Comparison of ENCODE assay signal across 15 cellular contexts in genomic region chr17:351436-351713, GRCh38. TPM values are rescaled to one million over a fixed set of nuclear protein-coding genes. Genes with fewer than 3 reads are reported as not detected.
DNase-seq lines count a peak whose midpoint lies in the region; ATAC-seq, FAIRE-seq and TF ChIP-seq lines count a peak whose summit lies in the region.
"Had no signal": no experiment of that assay in that cellular context is flagged by ENCODE, and none has a peak within 500 bp of the region (broad histone marks: within the 10 kb centered on the region; RNA-seq: fewer than 3 reads in every experiment).

No MANE protein-coding gene starts in this region.

- H3F3A ChIP-seq in PC-3 (ENCODE audit: low read length, unreplicated experiment) = no peaks in the 10 kb centered on the region

- in situ Hi-C loops in mammary epithelial cell (cut with MboI; ENCODE audit: low sequenced_read_pairs in 2 of 2) = no loop called here

- 20% methylated on average over 6 of the region's 6 CpGs for WGBS in mammary epithelial cell (ENCODE audit: low coverage, missing lambda C conversion rate)
- WGBS in lower leg skin, 2 donors = 43 to 65% methylated on average over 6 of the region's 6 CpGs
- WGBS in small intestine, 3 donors = 60 to 73% (median 72%) methylated on average over 6 of the region's 6 CpGs

- no peak overlapping the region for H3K4me3 Mint-ChIP-seq in activated T-helper 1 cell treated with anti-CD3 and anti-CD28 coated beads, Interleukin-12 subunit alpha, Interleukin-12 subunit beta, Interleukin-2, Interleukin-4 antibody, amounts not matched to agents 30 ng/mL and 10 ng/mL and 1 ng/mL, durations not matched to agents 14 hours and 24 hours and 36 hours
- H3K4me3 Mint-ChIP-seq: activated CD4-positive, alpha-beta memory T cell treated with anti-CD3 and anti-CD28 coated beads for 36 hours; activated naive CD4-positive, alpha-beta T cell treated with anti-CD3 and anti-CD28 coated beads, Interleukin-2, amount 10 ng/mL, durations not matched to agents 7 days and 5 days; stimulated activated naive CD8-positive, alpha-beta T cell treated with anti-CD3 and anti-CD28 coated beads, Interleukin-15, amount 100 ng/mL, for 72 hours had no signal

- no peak overlapping the region for H3K27ac Mint-ChIP-seq in activated T-helper 1 cell treated with anti-CD3 and anti-CD28 coated beads, Interleukin-12 subunit alpha, Interleukin-12 subunit beta, Interleukin-2, Interleukin-4 antibody, amounts not matched to agents 30 ng/mL and 10 ng/mL and 1 ng/mL, durations not matched to agents 14 hours and 24 hours and 36 hours
- H3K27ac Mint-ChIP-seq: activated CD4-positive, alpha-beta memory T cell treated with anti-CD3 and anti-CD28 coated beads for 36 hours; activated naive CD4-positive, alpha-beta T cell treated with anti-CD3 and anti-CD28 coated beads, Interleukin-2, amount 10 ng/mL, durations not matched to agents 7 days and 5 days; stimulated activated naive CD8-positive, alpha-beta T cell treated with anti-CD3 and anti-CD28 coated beads, Interleukin-15, amount 100 ng/mL, for 72 hours had no signal

- H3K4me2 ChIP-seq in PC-3 (ENCODE audit: low read length) (peak overlapping the region; percentile 70), mammary epithelial cell (ENCODE audit: insufficient read depth, low read depth, low read length) (peak overlapping the region; percentile 7)

- dilution Hi-C loops in mammary epithelial cell (cut with HindIII; ENCODE audit: low sequenced_read_pairs) = loop anchor here (5.0 kb wide), 1 partner anchor 84 kb away; no protein-coding TSS in a partner anchor

- FAIRE-seq in small intestine (lab: Jason Lieb, UNC) = no peak
- FAIRE-seq: frontal cortex had no signal

- H3K4me1 ChIP-seq in PC-3 (ENCODE audit: insufficient read depth, low read length) (peaks cover 47% of the 10 kb centered on the region), mammary epithelial cell (ENCODE audit: insufficient read depth, low read length) (peaks cover 43% of the 10 kb centered on the region), small intestine (ENCODE audit: control insufficient read depth in 2 of 2, insufficient read depth in 1 of 2, low read depth in 1 of 2, low read length in 1 of 2) (peaks cover 10 to 12% of the 10 kb centered on the region in 2 donors)

- POLR2A ChIA-PET in PC-3 (lab: Charles Lee; ENCODE audit: unreplicated experiment) = no interaction called here

- H3K36me3 ChIP-seq in PC-3 (ENCODE audit: low read depth, low read length) (no peaks in the 10 kb centered on the region), mammary epithelial cell (ENCODE audit: insufficient read depth, low read length) (no peaks in the 10 kb centered on the region), small intestine (ENCODE audit: control insufficient read depth in 2 of 2, insufficient read depth in 2 of 2, low read length in 2 of 2) (no peaks in the 10 kb centered on the region)

- intact Hi-C loops in PC-3 (cut with micrococcal nuclease) = no loop called here
- intact Hi-C loops in mammary epithelial cell (cut with micrococcal nuclease) = no loop called here
- intact Hi-C loops in lower leg skin (cut with DNase I; ENCODE audit: low total_unique reads) = no loop called here
- intact Hi-C loops in activated T-helper 1 cell treated with anti-CD3 and anti-CD28 coated beads, Interleukin-12 subunit alpha, Interleukin-12 subunit beta, Interleukin-2, Interleukin-4 antibody, amounts not matched to agents 30 ng/mL and 10 ng/mL and 1 ng/mL, durations not matched to agents 14 hours and 24 hours and 36 hours (cut with micrococcal nuclease) = no loop called here

- ATAC-seq in PC-3 (no peak), GM18498 (IDR thresholded peaks at IDR 0.05; ENCODE audit: unreplicated experiment) (no peak)
- ATAC-seq: stimulated activated naive CD8-positive, alpha-beta T cell treated with anti-CD3 and anti-CD28 coated beads, Interleukin-15, amount 100 ng/mL, for 72 hours had no signal

- no peaks in the 10 kb centered on the region for H3K4me1 Mint-ChIP-seq in activated T-helper 1 cell treated with anti-CD3 and anti-CD28 coated beads, Interleukin-12 subunit alpha, Interleukin-12 subunit beta, Interleukin-2, Interleukin-4 antibody, amounts not matched to agents 30 ng/mL and 10 ng/mL and 1 ng/mL, durations not matched to agents 14 hours and 24 hours and 36 hours (ENCODE audit: low read depth)
- H3K4me1 Mint-ChIP-seq: stimulated activated naive CD8-positive, alpha-beta T cell treated with anti-CD3 and anti-CD28 coated beads, Interleukin-15, amount 100 ng/mL, for 72 hours had no signal

- no TSS peak for BruUV-seq in PC-3 (replicated peaks; lab: Mats Ljungman, UMichigan)
- no TSS peak for BruUV-seq in mammary epithelial cell (replicated peaks; lab: Mats Ljungman, UMichigan)

- H3K4me3 ChIP-seq in PC-3 (ENCODE audit: low read length) (peak overlapping the region; percentile 64; the same call in 1 of the 2 replicates), mammary epithelial cell (replicated peaks in 1 of 3; ENCODE audit: insufficient read depth in 1 of 3, low read depth in 2 of 3, low read length in 3 of 3) (no peak overlapping the region), lower leg skin (ENCODE audit: low read depth, poor library complexity, severe bottlenecking) (no peak overlapping the region), small intestine (ENCODE audit: low read depth in 1 of 2, low read length in 2 of 2) (no peak overlapping the region)

- H3K27ac ChIP-seq in PC-3 (ENCODE audit: low read length) (peak overlapping the region; percentile 94), mammary epithelial cell (ENCODE audit: insufficient read depth, low read depth, low read length) (no peak overlapping the region), small intestine (ENCODE audit: low read depth in 1 of 2, low read length in 1 of 2) (peak overlapping the region; percentile 84 to 96)

- H3K9me3 ChIP-seq in PC-3 (ENCODE audit: low read length) (no peaks in the 10 kb centered on the region), mammary epithelial cell (replicated peaks; ENCODE audit: insufficient read depth, low read length) (peaks cover 3% of the 10 kb centered on the region), small intestine (ENCODE audit: control insufficient read depth, low read depth) (no peaks in the 10 kb centered on the region)

- no peak overlapping the region for H2AFZ ChIP-seq in PC-3 (ENCODE audit: low read length)
- H2AFZ ChIP-seq in mammary epithelial cell (ENCODE audit: low read depth, low read length) = peak overlapping the region; percentile 60

- no peak for TF ChIP-seq CTCF in PC-3 (conservative IDR thresholded peaks at IDR 0.05; ENCODE audit: low read depth, low read length)
- no peak for TF ChIP-seq CTCF in mammary epithelial cell (conservative IDR thresholded peaks at IDR 0.05 in 1 of 2, IDR thresholded peaks at IDR 0.05 in 1 of 2; ENCODE audit: extremely low read depth in 1 of 2, insufficient read depth in 1 of 2, low read depth in 1 of 2, low read length in 2 of 2)
- TF ChIP-seq CTCF in lower leg skin (IDR thresholded peaks at IDR 0.05) = no peak

- no peak for TF ChIP-seq POLR2A in lower leg skin (IDR thresholded peaks at IDR 0.05)

- H3K79me2 ChIP-seq in PC-3 (ENCODE audit: low read length) (peaks cover 44% of the 10 kb centered on the region), mammary epithelial cell (ENCODE audit: insufficient read depth, low read length) (no peaks in the 10 kb centered on the region)

- H3K9me2 ChIP-seq in PC-3 (replicated peaks; ENCODE audit: low read length) = no peaks in the 10 kb centered on the region

- peaks cover 5% of the 10 kb centered on the region for H3K9me3 Mint-ChIP-seq in activated T-helper 1 cell treated with anti-CD3 and anti-CD28 coated beads, Interleukin-12 subunit alpha, Interleukin-12 subunit beta, Interleukin-2, Interleukin-4 antibody, amounts not matched to agents 30 ng/mL and 10 ng/mL and 1 ng/mL, durations not matched to agents 14 hours and 24 hours and 36 hours
- H3K9me3 Mint-ChIP-seq: stimulated activated naive CD8-positive, alpha-beta T cell treated with anti-CD3 and anti-CD28 coated beads, Interleukin-15, amount 100 ng/mL, for 72 hours had no signal

- H3K27me3 ChIP-seq in PC-3 (ENCODE audit: low read length) = no peaks in the 10 kb centered on the region
- no peaks in the 10 kb centered on the region for H3K27me3 ChIP-seq in mammary epithelial cell (ENCODE audit: insufficient read depth, low read length)
- H3K27me3 ChIP-seq in small intestine (ENCODE audit: control insufficient read depth in 2 of 2, insufficient read depth in 2 of 2, low read length in 2 of 2) = no peaks in the 10 kb centered on the region

- H3K9ac ChIP-seq in PC-3 (ENCODE audit: low read length) = peak overlapping the region; percentile 85
- no peak overlapping the region for H3K9ac ChIP-seq in mammary epithelial cell (ENCODE audit: insufficient read depth, low read length)

- H4K20me1 ChIP-seq in PC-3 (ENCODE audit: low read length) = no peaks in the 10 kb centered on the region
- H4K20me1 ChIP-seq in mammary epithelial cell (ENCODE audit: insufficient read depth, low read length) = no peaks in the 10 kb centered on the region

- no peaks in the 10 kb centered on the region for H3K36me3 Mint-ChIP-seq in activated T-helper 1 cell treated with anti-CD3 and anti-CD28 coated beads, Interleukin-12 subunit alpha, Interleukin-12 subunit beta, Interleukin-2, Interleukin-4 antibody, amounts not matched to agents 30 ng/mL and 10 ng/mL and 1 ng/mL, durations not matched to agents 14 hours and 24 hours and 36 hours (ENCODE audit: low read depth)

- CTCF ChIA-PET in PC-3 (lab: Charles Lee) = no interaction called here
- CTCF ChIA-PET in mammary epithelial cell (lab: Charles Lee; ENCODE audit: low non-redundant PET) = no interaction called here

- DNase-seq in PC-3 (no peak), mammary epithelial cell (peak; percentile 62), lower leg skin (ENCODE audit: low spot score in 2 of 2) (peak; percentile 34 to 82), small intestine (no peak), T1000 (lab: John Stamatoyannopoulos, UW) (no peak), NOMO-1 treated with DMSO at 0.1 percent for 48 hours (lab: John Stamatoyannopoulos, UW; ENCODE audit: unreplicated experiment) (no peak)
- no peak for DNase-seq in activated T-helper 1 cell treated with anti-CD3 and anti-CD28 coated beads, Interleukin-12 subunit alpha, Interleukin-12 subunit beta, Interleukin-2, Interleukin-4 antibody, amounts not matched to agents 30 ng/mL and 10 ng/mL and 1 ng/mL, durations not matched to agents 14 hours and 24 hours and 36 hours (ENCODE audit: low spot score)
- DNase-seq: activated CD4-positive, alpha-beta memory T cell treated with anti-CD3 and anti-CD28 coated beads for 36 hours; activated naive CD4-positive, alpha-beta T cell treated with anti-CD3 and anti-CD28 coated beads, Interleukin-2, amount 10 ng/mL, durations not matched to agents 7 days and 5 days; NCI-H1930; occipital lobe; stimulated activated CD4-positive, alpha-beta T cell treated with anti-CD3 and anti-CD28 coated beads, Interleukin-4, amount 100 ng/mL, for 24 hours; stimulated activated naive CD8-positive, alpha-beta T cell treated with anti-CD3 and anti-CD28 coated beads, Interleukin-15, amount 100 ng/mL, for 72 hours had no signal

- H3K27me3 Mint-ChIP-seq in activated T-helper 1 cell treated with anti-CD3 and anti-CD28 coated beads, Interleukin-12 subunit alpha, Interleukin-12 subunit beta, Interleukin-2, Interleukin-4 antibody, amounts not matched to agents 30 ng/mL and 10 ng/mL and 1 ng/mL, durations not matched to agents 14 hours and 24 hours and 36 hours (ENCODE audit: insufficient read depth) = no peaks in the 10 kb centered on the region
- H3K27me3 Mint-ChIP-seq: activated CD4-positive, alpha-beta memory T cell treated with anti-CD3 and anti-CD28 coated beads for 36 hours; stimulated activated naive CD8-positive, alpha-beta T cell treated with anti-CD3 and anti-CD28 coated beads, Interleukin-15, amount 100 ng/mL, for 72 hours had no signal

RNA-seq across cellular contexts. Expression of gene RPH3AL, which starts 1.2 kb away (rescaled TPM):
- total RNA-seq in PC-3 (2014; rRNA removed) = 24.9 and 30.8 TPM in 2 replicates
- 1 to 10 TPM; 2.9 to 7.3 TPM for total RNA-seq in mammary epithelial cell
- 1.7 TPM for polyA plus RNA-seq in mammary epithelial cell
- 0.98 TPM for polyA minus RNA-seq in mammary epithelial cell
- total RNA-seq in lower leg skin = 10 to 100 TPM in 3 of 4 donors, 1 to 10 TPM in 1; 8.6 to 22.9 (median 15.9) TPM
- polyA plus RNA-seq in small intestine = 10 to 100 TPM; 10.5 to 18.8 (median 13.3) TPM
- total RNA-seq in activated T-helper 1 cell treated with anti-CD3 and anti-CD28 coated beads, Interleukin-12 subunit alpha, Interleukin-12 subunit beta, Interleukin-2, Interleukin-4 antibody, amounts not matched to agents 30 ng/mL and 10 ng/mL and 1 ng/mL, durations not matched to agents 14 hours and 24 hours and 36 hours = 2.3 and 3.2 TPM in 2 replicates

Comparison
In these comparisons a context has a peak if more than half of its experiments do, and no peak if none do; other contexts are left out.
1. DNase-seq: peak in mammary epithelial cell (single experiment) and lower leg skin (2 of 2); none in PC-3 (single experiment), small intestine (single experiment), activated T-helper 1 cell treated with anti-CD3 and anti-CD28 coated beads, Interleukin-12 subunit alpha, Interleukin-12 subunit beta, Interleukin-2, Interleukin-4 antibody, amounts not matched to agents 30 ng/mL and 10 ng/mL and 1 ng/mL, durations not matched to agents 14 hours and 24 hours and 36 hours (single experiment), T1000 (single experiment) and NOMO-1 treated with DMSO at 0.1 percent for 48 hours (single experiment).